In the genomic region with DNA sequence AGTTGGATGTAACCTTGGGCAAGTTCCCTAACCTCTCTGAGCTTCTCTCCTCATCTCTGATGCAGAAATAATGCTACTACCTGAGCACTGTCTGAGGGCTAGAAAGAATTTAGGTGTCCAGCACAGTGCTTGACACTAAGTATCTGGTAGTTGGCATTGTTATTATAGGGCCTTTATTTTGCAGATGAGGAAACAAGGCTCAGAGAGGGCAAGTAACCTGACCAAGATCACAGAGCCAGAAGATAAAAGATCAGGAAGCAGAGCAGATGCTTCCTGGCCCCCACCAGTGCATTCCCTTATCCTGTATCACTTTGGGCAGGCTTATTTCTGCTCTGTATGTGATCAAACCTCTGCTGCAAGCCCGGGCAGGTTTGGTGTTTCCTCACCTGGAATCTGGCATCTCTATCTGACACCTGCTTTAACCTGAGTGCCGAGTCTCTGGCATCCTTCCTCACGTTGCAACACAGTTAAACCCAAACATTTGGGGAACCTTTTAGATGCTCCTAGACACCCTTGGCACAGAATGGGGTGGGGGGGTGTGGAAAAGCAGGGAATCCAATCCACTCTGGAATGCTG, we compare ENCODE assay signal across 8 cellular contexts.
A peak's percentile ranks its signal among the peaks of the same experiment; 100 is the strongest.
DNase-seq lines count a peak whose midpoint lies in the region; ATAC-seq and TF ChIP-seq lines count a peak whose summit lies in the region.

No MANE protein-coding gene starts in this region.

- DNase-seq in activated T-cell treated with anti-CD3 and anti-CD28 coated beads, Interleukin-2, amount 50 U/mL, for 4 hours = no peak
- no peak for DNase-seq in activated T-cell treated with anti-CD3 and anti-CD28 coated beads, Interleukin-2, amount 50 U/mL, for 48 hours
- peak; percentile 96 for DNase-seq in RWPE1 (ENCODE audit: low spot score)
- peak; percentile 96 to 98 for DNase-seq in foreskin keratinocyte
- DNase-seq in thoracic aorta (ENCODE audit: low spot score) = no peak
- DNase-seq in foreskin fibroblast = no peak
- DNase-seq in HuH-7.5 (ENCODE audit: low spot score) = no peak

- H3K36me3 ChIP-seq in thoracic aorta = no peaks in the 10 kb centered on the region

- ATAC-seq in activated T-cell treated with anti-CD3 and anti-CD28 coated beads, Interleukin-2, amount 50 U/mL, for 4 hours = no peak
- ATAC-seq in foreskin keratinocyte (peak; percentile 85), thoracic aorta (ENCODE audit: insufficient number of reproducible peaks, low FRiP score, low read depth) (no peak), GM21526 (IDR thresholded peaks at IDR 0.05; ENCODE audit: low FRiP score, unreplicated experiment) (no peak)

- CTCF ChIA-PET in RWPE1 (lab: Yijun Ruan, JAX) = interaction anchor here (0.5 to 3.2 kb wide), 16 partner anchors 14 to 944 kb away, joined by 3 to 19 read pairs (median 4); a partner anchor contains a TSS

- H3K4me1 ChIP-seq in foreskin keratinocyte = peaks cover 24% of the 10 kb centered on the region
- H3K4me1 ChIP-seq in thoracic aorta (ENCODE audit: control insufficient read depth in 1 of 2, low read depth in 2 of 2) = peaks cover 5 to 26% of the 10 kb centered on the region in 2 donors

- H3K4me3 ChIP-seq in thoracic aorta (peak overlapping the region; percentile 78), foreskin fibroblast (ENCODE audit: low read depth in 1 of 2, low read length in 2 of 2) (peak overlapping the region in 1 of 2 donors; percentile 57)

- H3K4me1 Mint-ChIP-seq in activated T-cell treated with anti-CD3 and anti-CD28 coated beads, Interleukin-2, amount 50 U/mL, for 4 hours (ENCODE audit: low read depth) = peaks cover 13% of the 10 kb centered on the region

- POLR2A ChIA-PET in RWPE1 (lab: Yijun Ruan, JAX; ENCODE audit: low non-redundant PET) = no interaction called here

- H3K4me3 Mint-ChIP-seq in activated T-cell treated with anti-CD3 and anti-CD28 coated beads, Interleukin-2, amount 50 U/mL, for 4 hours = peak overlapping the region; percentile 87

- H3K9me3 Mint-ChIP-seq in activated T-cell treated with anti-CD3 and anti-CD28 coated beads, Interleukin-2, amount 50 U/mL, for 4 hours = no peaks in the 10 kb centered on the region

- H3K27ac ChIP-seq in RWPE1 (peak overlapping the region; percentile 90), foreskin keratinocyte (no peak overlapping the region), thoracic aorta (peak overlapping the region in 1 of 2 donors; percentile 38)

- H3K9me3 ChIP-seq in thoracic aorta = no peaks in the 10 kb centered on the region

- TF ChIP-seq CTCF in RWPE1 (conservative IDR thresholded peaks at IDR 0.05; ENCODE audit: low read depth) = no peak
- no peak for TF ChIP-seq CTCF in foreskin keratinocyte (conservative IDR thresholded peaks at IDR 0.05)
- TF ChIP-seq CTCF in thoracic aorta (IDR thresholded peaks at IDR 0.05) = no peak
- no peak for TF ChIP-seq CTCF in foreskin fibroblast (IDR thresholded peaks at IDR 0.05; ENCODE audit: low read depth, low read length)

- H3K27me3 ChIP-seq in foreskin keratinocyte = no peaks in the 10 kb centered on the region
- H3K27me3 ChIP-seq in thoracic aorta (replicated peaks; ENCODE audit: insufficient read depth) = no peaks in the 10 kb centered on the region

- no peaks in the 10 kb centered on the region for H3K36me3 Mint-ChIP-seq in activated T-cell treated with anti-CD3 and anti-CD28 coated beads, Interleukin-2, amount 50 U/mL, for 4 hours (ENCODE audit: insufficient read depth)

- peaks cover 4% of the 10 kb centered on the region for H3K27me3 Mint-ChIP-seq in activated T-cell treated with anti-CD3 and anti-CD28 coated beads, Interleukin-2, amount 50 U/mL, for 4 hours (ENCODE audit: low read depth)

Comparison
In these comparisons a context has a peak if more than half of its experiments do, and no peak if none do; other contexts are left out.
1. DNase-seq: peak in RWPE1 (single experiment) and foreskin keratinocyte (2 of 2); none in activated T-cell treated with anti-CD3 and anti-CD28 coated beads, Interleukin-2, amount 50 U/mL, for 4 hours (single experiment), activated T-cell treated with anti-CD3 and anti-CD28 coated beads, Interleukin-2, amount 50 U/mL, for 48 hours (0 of 2), thoracic aorta (single experiment), foreskin fibroblast (0 of 2) and HuH-7.5 (single experiment).